1 cellular context compared by ENCODE assay signal in the genomic region with DNA sequence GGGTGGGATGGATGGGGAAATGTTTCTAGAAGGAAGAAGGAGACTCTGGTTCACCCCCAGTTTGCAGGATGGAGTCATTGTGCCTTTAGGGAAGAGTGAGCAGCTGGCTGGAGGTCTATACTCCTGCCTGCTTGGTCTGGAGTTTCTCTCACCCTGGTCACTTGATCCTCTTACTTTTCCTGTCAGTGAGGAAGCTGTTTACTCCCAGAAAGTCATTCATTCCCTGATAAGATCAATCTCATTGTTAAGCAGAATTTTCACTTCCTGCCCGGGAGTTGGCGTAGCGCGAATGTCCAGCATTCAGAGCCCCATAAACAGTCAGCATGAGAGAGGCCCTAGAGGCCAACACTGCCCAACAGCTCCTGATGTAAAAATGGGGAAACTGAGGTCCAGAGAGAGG.
TF ChIP-seq lines count a peak whose summit lies in the region.

No MANE protein-coding gene starts in this region.

TF ChIP-seq in SK-N-SH, 30 proteins besides CTCF, POLR2A, EP300 and RAD21 (continued from another document):
- TF ChIP-seq, protein P1, sequence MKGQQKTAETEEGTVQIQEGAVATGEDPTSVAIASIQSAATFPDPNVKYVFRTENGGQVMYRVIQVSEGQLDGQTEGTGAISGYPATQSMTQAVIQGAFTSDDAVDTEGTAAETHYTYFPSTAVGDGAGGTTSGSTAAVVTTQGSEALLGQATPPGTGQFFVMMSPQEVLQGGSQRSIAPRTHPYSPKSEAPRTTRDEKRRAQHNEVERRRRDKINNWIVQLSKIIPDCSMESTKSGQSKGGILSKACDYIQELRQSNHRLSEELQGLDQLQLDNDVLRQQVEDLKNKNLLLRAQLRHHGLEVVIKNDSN (IDR thresholded peaks at IDR 0.05; ENCODE audit: borderline replicate concordance, low read depth) = no peak
- TF ChIP-seq TCF12 (IDR thresholded peaks at IDR 0.05) = no peak
- TF ChIP-seq RFX5 (IDR thresholded peaks at IDR 0.05; ENCODE audit: low read length) = no peak
- no peak for TF ChIP-seq FOSL2 (IDR thresholded peaks at IDR 0.05; ENCODE audit: borderline replicate concordance, low read depth)
- TF ChIP-seq GATA2 (CRISPR knock-in tag; IDR thresholded peaks at IDR 0.05) = no peak
